Comparison of ENCODE assay signal across 8 cellular contexts in genomic region chr5:36877667-36878420, GRCh38. TPM values are rescaled to one million over a fixed set of nuclear protein-coding genes. Genes with fewer than 3 reads are reported as not detected.
A peak's percentile ranks its signal among the peaks of the same experiment; 100 is the strongest.
DNase-seq lines count a peak whose midpoint lies in the region; ATAC-seq, FAIRE-seq and TF ChIP-seq lines count a peak whose summit lies in the region.

No MANE protein-coding gene starts in this region.

- H3K9me3 ChIP-seq in ascending aorta (no peaks in the 10 kb centered on the region), kidney (ENCODE audit: control insufficient read depth in 1 of 2, low read length in 2 of 2) (no peaks in the 10 kb centered on the region)

- in situ Hi-C loops in ACHN (cut with HindIII; ENCODE audit: low pct_ligation_motif_present, low pct_unique_long_range_greater_than_20kb, low sequenced_read_pairs), result no loop called here

- no peak for FAIRE-seq in kidney (lab: Jason Lieb, UNC)

- H3K4me3 ChIP-seq in GM12875 (ENCODE audit: low read depth, low read length), result peak overlapping the region; percentile 97
- peak overlapping the region; percentile 87 to 96 for H3K4me3 ChIP-seq in ascending aorta
- H3K4me3 ChIP-seq in kidney (ENCODE audit: low read length in 2 of 2), result peak overlapping the region; percentile 96 to 100

- H3K27ac ChIP-seq in ascending aorta (peak overlapping the region; percentile 99 to 100), kidney (ENCODE audit: low read depth in 2 of 2, low read length in 2 of 2) (peak overlapping the region; percentile 96 to 99)

- DNase-seq in ACHN (peak; percentile 55), NCI-H2171 treated with DMSO at 0.1 percent for 48 hours (lab: John Stamatoyannopoulos, UW) (peak; percentile 73), ascending aorta (ENCODE audit: low spot score in 2 of 2) (no peak), kidney (no peak)
- no peak for DNase-seq in stimulated activated naive CD8-positive, alpha-beta T cell treated with anti-CD3 and anti-CD28 coated beads, Interleukin-15, Interleukin-2, amounts not matched to agents 100 U/mL and 50 U/mL, for 24 hours

- H3K27me3 ChIP-seq in ascending aorta, result no peaks in the 10 kb centered on the region

- H3K9ac ChIP-seq in kidney (ENCODE audit: low read length in 2 of 2), result peak overlapping the region; percentile 81 to 99

- H3K36me3 ChIP-seq in ascending aorta (no peaks in the 10 kb centered on the region), kidney (ENCODE audit: control insufficient read depth in 1 of 2, insufficient read depth in 2 of 2, low read length in 2 of 2) (no peaks in the 10 kb centered on the region)

- H3K4me1 ChIP-seq in ascending aorta (peaks cover 4 to 33% of the 10 kb centered on the region in 2 donors), kidney (ENCODE audit: control insufficient read depth in 1 of 2, insufficient read depth in 1 of 2, low read depth in 1 of 2, low read length in 2 of 2) (peaks cover 6 to 26% of the 10 kb centered on the region in 2 donors)

- no peak for TF ChIP-seq CTCF in GM12875 (IDR thresholded peaks at IDR 0.05; ENCODE audit: borderline replicate concordance, insufficient read depth, low read depth, low read length)
- TF ChIP-seq CTCF in ascending aorta (IDR thresholded peaks at IDR 0.05), result no peak
- TF ChIP-seq CTCF in kidney (IDR thresholded peaks at IDR 0.05; ENCODE audit: borderline replicate concordance, extremely low read depth, insufficient read depth), result no peak

- intact Hi-C loops in ascending aorta (cut with DNase I), result loop anchor here (2.0 to 5.0 kb wide), 6 partner anchors 69 to 1951 kb away; partner anchors contain the start of genes DNAJC21, NADK2, NUP155 and SKP2
- intact Hi-C loops in kidney (cut with DNase I), result no loop called here

- ATAC-seq in stimulated activated naive CD8-positive, alpha-beta T cell treated with anti-CD3 and anti-CD28 coated beads, Interleukin-15, Interleukin-2, amounts not matched to agents 100 U/mL and 50 U/mL, for 24 hours, result peak; percentile 9
- ATAC-seq in GM21390 (IDR thresholded peaks at IDR 0.05; ENCODE audit: unreplicated experiment) (no peak), HG02870 (IDR thresholded peaks at IDR 0.05; ENCODE audit: unreplicated experiment) (no peak)

RNA-seq across cellular contexts. Expression of gene NIPBL, which starts 1.3 kb away (rescaled TPM):
- total RNA-seq in ascending aorta, result 29.6 TPM
- total RNA-seq in kidney, result 65.5 TPM
- polyA plus RNA-seq in kidney (ENCODE audit: insufficient read depth, low read depth, low replicate concordance), result 12.4 TPM

Comparison
In these comparisons a context has a peak if more than half of its experiments do, and no peak if none do; other contexts are left out.
1. DNase-seq: peak in ACHN (single experiment) and NCI-H2171 treated with DMSO at 0.1 percent for 48 hours (single experiment); none in ascending aorta (0 of 2), kidney (single experiment) and stimulated activated naive CD8-positive, alpha-beta T cell treated with anti-CD3 and anti-CD28 coated beads, Interleukin-15, Interleukin-2, amounts not matched to agents 100 U/mL and 50 U/mL, for 24 hours (single experiment).
2. Peak in every context shown above with its lines, with median percentiles within 50 percentile points of each other: H3K4me3 ChIP-seq.